In the genomic region with DNA sequence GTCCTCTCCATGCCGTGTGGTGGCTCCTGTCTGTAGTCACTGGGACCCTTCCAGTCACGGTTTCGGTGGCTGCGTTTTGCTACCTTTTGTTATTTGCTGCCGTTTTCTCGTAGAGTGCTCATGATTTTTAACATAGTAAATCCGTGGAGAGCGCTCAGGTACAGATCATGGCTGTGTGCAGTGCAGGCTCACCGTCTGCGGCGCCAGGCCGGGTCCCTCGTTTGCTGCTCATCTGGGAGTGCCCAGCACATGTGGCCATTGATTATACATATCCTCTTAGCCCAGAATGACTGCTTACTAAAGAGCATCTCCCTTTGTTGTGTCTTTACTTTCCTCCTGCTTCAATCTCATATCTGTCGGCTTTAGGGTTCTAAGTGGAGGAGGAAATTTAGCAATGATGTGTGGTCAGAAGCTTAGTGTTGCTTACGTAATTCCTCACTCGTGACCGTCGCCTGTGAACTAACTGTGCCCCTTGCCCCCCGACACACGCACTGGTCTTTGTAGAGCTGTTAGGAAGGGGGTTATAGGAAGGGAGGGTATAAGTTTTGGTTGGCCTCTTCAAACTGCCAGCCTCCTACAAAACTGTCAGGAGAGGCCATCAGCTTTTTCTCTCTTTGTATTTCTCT, we compare ENCODE assay signal across 16 cellular contexts. TPM values are rescaled to one million over a fixed set of nuclear protein-coding genes. Genes with fewer than 3 reads are reported as not detected.
A peak's percentile ranks its signal among the peaks of the same experiment; 100 is the strongest.
DNase-seq lines count a peak whose midpoint lies in the region; ATAC-seq and TF ChIP-seq lines count a peak whose summit lies in the region.
"Had no signal": no experiment of that assay in that cellular context is flagged by ENCODE, and none has a peak within 500 bp of the region (broad histone marks: within the 10 kb centered on the region; RNA-seq: fewer than 3 reads in every experiment).

No MANE protein-coding gene starts in this region.

- ATAC-seq in T-helper 17 cell (no peak), HG03280 (IDR thresholded peaks at IDR 0.05; ENCODE audit: unreplicated experiment) (no peak), left colon (no peak)
- ATAC-seq: activated naive CD4-positive, alpha-beta T cell treated with anti-CD3 and anti-CD28 coated beads, Interleukin-2, amount 50 U/mL, for 72 hours; CD8-positive, alpha-beta T cell had no signal

- no peak for TF ChIP-seq CTCF in progenitor cell of endocrine pancreas (IDR thresholded peaks at IDR 0.05; ENCODE audit: unreplicated experiment)
- no peak for TF ChIP-seq CTCF in coronary artery (IDR thresholded peaks at IDR 0.05)

- H3K27ac ChIP-seq in iPS-20b (ENCODE audit: low read length) (peak overlapping the region; percentile 87), coronary artery (no peak overlapping the region)

- H3K27me3 ChIP-seq in iPS-20b (ENCODE audit: insufficient read depth, low read length), result no peaks in the 10 kb centered on the region

- H3K27ac Mint-ChIP-seq in T-helper 17 cell (peak overlapping the region; percentile 56), progenitor cell of endocrine pancreas (peak overlapping the region; percentile 93)
- H3K27ac Mint-ChIP-seq: CD8-positive, alpha-beta T cell had no signal

- H3K36me3 ChIP-seq in iPS-20b (ENCODE audit: insufficient read depth, low read depth, low read length), result peaks cover 35% of the 10 kb centered on the region

- H3K36me3 Mint-ChIP-seq in T-helper 17 cell (ENCODE audit: low read depth) (peaks cover 4% of the 10 kb centered on the region), progenitor cell of endocrine pancreas (ENCODE audit: insufficient read depth) (peaks cover 12% of the 10 kb centered on the region)

- H3K4me3 ChIP-seq in iPS-20b (ENCODE audit: low read length), result peak overlapping the region; percentile 15; the same call in 1 of the 2 replicates
- H3K4me3 ChIP-seq in coronary artery, result no peak overlapping the region

- H3K9me3 ChIP-seq in T-helper 17 cell (ENCODE audit: control insufficient read depth, low read length, poor library complexity, severe bottlenecking) (no peaks in the 10 kb centered on the region), iPS-20b (ENCODE audit: insufficient read depth, low read depth, low read length) (no peaks in the 10 kb centered on the region)

- H3K4me1 ChIP-seq in iPS-20b (ENCODE audit: insufficient read depth, low read length), result peaks cover 15% of the 10 kb centered on the region

- H3K9me3 Mint-ChIP-seq in progenitor cell of endocrine pancreas (ENCODE audit: low read depth), result no peaks in the 10 kb centered on the region
- H3K9me3 Mint-ChIP-seq: activated naive CD4-positive, alpha-beta T cell treated with anti-CD3 and anti-CD28 coated beads, Interleukin-2, amount 50 U/mL, for 72 hours; CD8-positive, alpha-beta T cell had no signal

- in situ Hi-C loops in KBM-7 (cut with MboI; ENCODE audit: low pct_unique_long_range_greater_than_20kb, low sequenced_read_pairs), result no loop called here

- H3K4me3 Mint-ChIP-seq in T-helper 17 cell (no peak overlapping the region), progenitor cell of endocrine pancreas (ENCODE audit: low read depth) (no peak overlapping the region)
- H3K4me3 Mint-ChIP-seq: CD8-positive, alpha-beta T cell had no signal

- peaks cover 7% of the 10 kb centered on the region for H3K4me1 Mint-ChIP-seq in T-helper 17 cell
- peaks cover 15% of the 10 kb centered on the region for H3K4me1 Mint-ChIP-seq in progenitor cell of endocrine pancreas (ENCODE audit: low read depth)

- DNase-seq in KBM-7 (peak; percentile 28), T-helper 17 cell (no peak), progenitor cell of endocrine pancreas (ENCODE audit: low spot score, unreplicated experiment) (no peak), left colon (no peak), UCSD-AML1 (lab: John Stamatoyannopoulos, UW; ENCODE audit: unreplicated experiment) (no peak), coronary artery (ENCODE audit: low spot score) (no peak)
- DNase-seq: activated CD8-positive, alpha-beta memory T cell treated with anti-CD3 and anti-CD28 coated beads for 24 hours; CD8-positive, alpha-beta T cell; dermis blood vessel endothelial cell; NCI-H2227 treated with DMSO at 0.1 percent for 48 hours had no signal

- peak overlapping the region; percentile 73 for H3K9ac ChIP-seq in iPS-20b (ENCODE audit: low read depth, low read length)

- H3K27me3 Mint-ChIP-seq in T-helper 17 cell (no peaks in the 10 kb centered on the region), progenitor cell of endocrine pancreas (no peaks in the 10 kb centered on the region)

- intact Hi-C loops in left colon (cut with DNase I, micrococcal nuclease), result no loop called here

RNA-seq across cellular contexts. Expression of a gene that starts 31.8 kb away (rescaled TPM):
- total RNA-seq in T-helper 17 cell, result 10 to 100 TPM; 31.1 to 33.6 TPM
- total RNA-seq in progenitor cell of endocrine pancreas, result 58.2 and 63.9 TPM in 2 replicates
- 10 to 100 TPM; 61.1 to 72.6 TPM for total RNA-seq in left colon

RNA-seq across cellular contexts. Expression of a gene that starts 41.6 kb away (rescaled TPM):
- total RNA-seq in T-helper 17 cell (not detected), progenitor cell of endocrine pancreas (not detected in 2 replicates), left colon (not detected)
- total RNA-seq: activated naive CD4-positive, alpha-beta T cell treated with anti-CD3 and anti-CD28 coated beads, Interleukin-2, amount 50 U/mL, for 72 hours; CD8-positive, alpha-beta T cell; dermis blood vessel endothelial cell; frontal cortex; M059J; temporal lobe had no signal

RNA-seq across cellular contexts. Expression of a gene that starts 50.6 kb away (rescaled TPM):
- total RNA-seq in T-helper 17 cell (under 1 TPM in 1 of 2 donors, not detected in 1; 0.07 TPM), progenitor cell of endocrine pancreas (0.73 and 1.1 TPM in 2 replicates), left colon (under 1 TPM in 1 of 2 donors, not detected in 1; 0.09 TPM)
- total RNA-seq: CD8-positive, alpha-beta T cell; dermis blood vessel endothelial cell; M059J had no signal
